ENCODE assay signal across 1 cellular context in genomic region chr11:126268708-126269579, GRCh38.
A peak's percentile ranks its signal among the peaks of the same experiment; 100 is the strongest.
TF ChIP-seq lines count a peak whose summit lies in the region.

Gene FOXRED1 (plus strand): TSS chr11:126269154. CDS start chr11:126269207, 53 bp downstream.
Gene SRPRA (minus strand): TSS chr11:126268895. CDS start chr11:126268804, 91 bp downstream.

TF ChIP-seq in HEK293, 187 proteins besides CTCF, POLR2A, EP300 and RAD21 (continued from another document):
- TF ChIP-seq ZBTB11 (tag by site-specific recombination; conservative IDR thresholded peaks at IDR 0.05; ENCODE audit: low read depth) (peak; percentile 96), ZNF394 (tag by site-specific recombination; IDR thresholded peaks at IDR 0.05; ENCODE audit: borderline replicate concordance) (no peak), ZNF26 (tag by site-specific recombination; IDR thresholded peaks at IDR 0.05) (no peak), FEZF1 (tag by site-specific recombination; IDR thresholded peaks at IDR 0.05) (no peak), KLF8 (tag by site-specific recombination; IDR thresholded peaks at IDR 0.05) (peak; percentile 93), ZNF24 (tag by site-specific recombination; IDR thresholded peaks at IDR 0.05) (no peak), ZNF132 (tag by site-specific recombination; IDR thresholded peaks at IDR 0.05; ENCODE audit: borderline replicate concordance) (no peak), SETDB1 (IDR thresholded peaks at IDR 0.05; ENCODE audit: insufficient read length, low read length) (no peak), YY1 (tag by site-specific recombination; IDR thresholded peaks at IDR 0.05) (peak; percentile 76), ATF2 (tag by site-specific recombination; IDR thresholded peaks at IDR 0.05; ENCODE audit: low read depth) (no peak), ZNF133 (tag by site-specific recombination; IDR thresholded peaks at IDR 0.05) (no peak), PRDM10 (tag by site-specific recombination; IDR thresholded peaks at IDR 0.05) (no peak), ZNF214 (tag by site-specific recombination; IDR thresholded peaks at IDR 0.05; ENCODE audit: borderline replicate concordance) (no peak), ZNF658 (tag by site-specific recombination; IDR thresholded peaks at IDR 0.05) (no peak), ZNF426 (tag by site-specific recombination; IDR thresholded peaks at IDR 0.05) (no peak), ZFHX2 (tag by site-specific recombination; conservative IDR thresholded peaks at IDR 0.05) (no peak), ZNF530 (tag by site-specific recombination; IDR thresholded peaks at IDR 0.05; ENCODE audit: low read depth) (no peak), PBX3 (CRISPR knock-in tag; IDR thresholded peaks at IDR 0.05) (no peak; the same call in 1 of the 2 replicates), ZNF311 (tag by site-specific recombination; IDR thresholded peaks at IDR 0.05; ENCODE audit: borderline replicate concordance) (no peak), KLF1 (tag by site-specific recombination; IDR thresholded peaks at IDR 0.05) (peak; percentile 72; the same call in 1 of the 2 replicates), ZNF768 (tag by site-specific recombination; IDR thresholded peaks at IDR 0.05) (no peak), ZNF558 (tag by site-specific recombination; IDR thresholded peaks at IDR 0.05) (no peak), ZNF518A (tag by site-specific recombination; conservative IDR thresholded peaks at IDR 0.05; ENCODE audit: low read depth) (peak; percentile 61), KLF16 (tag by site-specific recombination; IDR thresholded peaks at IDR 0.05) (0 out of 2 replicates have a peak, but pooled peaks have one; percentile 38), ZNF221 (tag by site-specific recombination; IDR thresholded peaks at IDR 0.05; ENCODE audit: borderline replicate concordance) (no peak), ZNF140 (tag by site-specific recombination; IDR thresholded peaks at IDR 0.05) (no peak), ZNF521 (tag by site-specific recombination; IDR thresholded peaks at IDR 0.05) (no peak), ZNF501 (tag by site-specific recombination; IDR thresholded peaks at IDR 0.05) (peak; percentile 40; the same call in 1 of the 2 replicates), ZNF280C (tag by site-specific recombination; IDR thresholded peaks at IDR 0.05) (no peak), ZBTB26 (tag by site-specific recombination; optimal IDR thresholded peaks at IDR 0.05) (peak; percentile 87), ZBTB6 (tag by site-specific recombination; IDR thresholded peaks at IDR 0.05) (no peak), ZNF175 (tag by site-specific recombination; IDR thresholded peaks at IDR 0.05) (no peak), ZNF670 (tag by site-specific recombination; IDR thresholded peaks at IDR 0.05; ENCODE audit: low read depth) (no peak), ZXDB (tag by site-specific recombination; IDR thresholded peaks at IDR 0.05) (peak; percentile 53; the same call in 1 of the 2 replicates), ZNF184 (tag by site-specific recombination; IDR thresholded peaks at IDR 0.05) (no peak)
